In genomic region chr4:113049421-113050355, GRCh38 we compare ENCODE assay signal across 8 cellular contexts. TPM values are rescaled to one million over a fixed set of nuclear protein-coding genes. Genes with fewer than 3 reads are reported as not detected.
DNase-seq lines count a peak whose midpoint lies in the region; ATAC-seq and TF ChIP-seq lines count a peak whose summit lies in the region.

Gene ANK2 (plus strand): TSS chr4:113049653. CDS start chr4:113049729, 76 bp downstream.

- H3K27me3 Mint-ChIP-seq in activated naive CD4-positive, alpha-beta T cell treated with anti-CD3 and anti-CD28 coated beads, Interleukin-2, amount 10 ng/mL, durations not matched to agents 7 days and 5 days = peaks cover 4% of the 10 kb centered on the region

- no peak within 1 kb of the TSS for H3K27ac Mint-ChIP-seq in activated naive CD4-positive, alpha-beta T cell treated with anti-CD3 and anti-CD28 coated beads, Interleukin-2, amount 10 ng/mL, durations not matched to agents 7 days and 5 days

- DNase-seq in hippocampal formation (lab: John Stamatoyannopoulos, UW) (peak; percentile 60 to 65), gastrocnemius medialis (no peak), colonic mucosa (no peak)
- no peak for DNase-seq in effector CD8-positive, alpha-beta T cell (lab: John Stamatoyannopoulos, UW)
- no peak for DNase-seq in activated naive CD4-positive, alpha-beta T cell treated with anti-CD3 and anti-CD28 coated beads, Interleukin-2, amount 10 ng/mL, durations not matched to agents 7 days and 5 days

- in situ Hi-C loops in gastrocnemius medialis (cut with MboI; ENCODE audit: low sequenced_read_pairs in 4 of 4) = no loop called here

- TF ChIP-seq POLR2A in gastrocnemius medialis (IDR thresholded peaks at IDR 0.05) = no peak

- WGBS in HUES64 = 45% methylated on average over 20 of the region's 20 CpGs

- H3K9me3 ChIP-seq in HUES64 (ENCODE audit: insufficient read depth, low read depth, low read length) (no peaks in the 10 kb centered on the region), gastrocnemius medialis (no peaks in the 10 kb centered on the region), colonic mucosa (no peaks in the 10 kb centered on the region)

- H3K27me3 ChIP-seq in HUES64 (ENCODE audit: insufficient read depth, low read length) = no peaks in the 10 kb centered on the region
- H3K27me3 ChIP-seq in gastrocnemius medialis = no peaks in the 10 kb centered on the region
- H3K27me3 ChIP-seq in colonic mucosa = no peaks in the 10 kb centered on the region

- H3K4me3 ChIP-seq in HUES64 (ENCODE audit: low read length) (peak within 1 kb of the TSS; percentile 36), gastrocnemius medialis (peak within 1 kb of the TSS in 3 of 4 donors; percentile 23 to 37 (median 36)), colonic mucosa (no peak within 1 kb of the TSS)

- H3K4me1 ChIP-seq in HUES64 (ENCODE audit: insufficient read depth, low read length) = peaks cover 30% of the 10 kb centered on the region
- H3K4me1 ChIP-seq in gastrocnemius medialis = peaks cover 0 to 5% of the 10 kb centered on the region in 2 donors
- H3K4me1 ChIP-seq in colonic mucosa = no peaks in the 10 kb centered on the region

- ATAC-seq in SK-N-SH treated with all-trans-retinoic acid at 6 μM for 48 hours (peak; percentile 81), gastrocnemius medialis (no peak), GM21737 (IDR thresholded peaks at IDR 0.05; ENCODE audit: unreplicated experiment) (no peak)

- peak within 1 kb of the TSS; percentile 21 for H3K27ac ChIP-seq in HUES64 (ENCODE audit: low read depth, low read length)
- no peak within 1 kb of the TSS for H3K27ac ChIP-seq in gastrocnemius medialis
- H3K27ac ChIP-seq in colonic mucosa = no peak within 1 kb of the TSS

- H3K36me3 ChIP-seq in HUES64 (ENCODE audit: insufficient read depth, low read length) (no peaks in the 10 kb centered on the region), gastrocnemius medialis (no peaks in the 10 kb centered on the region), colonic mucosa (no peaks in the 10 kb centered on the region)

- H3K9me3 Mint-ChIP-seq in activated naive CD4-positive, alpha-beta T cell treated with anti-CD3 and anti-CD28 coated beads, Interleukin-2, amount 10 ng/mL, durations not matched to agents 7 days and 5 days = no peaks in the 10 kb centered on the region

- no peak within 1 kb of the TSS for H3K4me3 Mint-ChIP-seq in activated naive CD4-positive, alpha-beta T cell treated with anti-CD3 and anti-CD28 coated beads, Interleukin-2, amount 10 ng/mL, durations not matched to agents 7 days and 5 days

- intact Hi-C loops in gastrocnemius medialis (cut with DNase I; ENCODE audit: low total_unique reads) = no loop called here
- intact Hi-C loops in colonic mucosa (cut with DNase I) = no loop called here

- H3K36me3 Mint-ChIP-seq in activated naive CD4-positive, alpha-beta T cell treated with anti-CD3 and anti-CD28 coated beads, Interleukin-2, amount 10 ng/mL, durations not matched to agents 7 days and 5 days = no peaks in the 10 kb centered on the region

- CTCF ChIA-PET in activated naive CD4-positive, alpha-beta T cell treated with anti-CD3 and anti-CD28 coated beads, Interleukin-2, amount 10 ng/mL, durations not matched to agents 7 days and 5 days (lab: Charles Lee) = no interaction called here

- H3K9ac ChIP-seq in HUES64 (ENCODE audit: low read depth, low read length) = 0 out of 2 replicates have a peak within 1 kb of the TSS, but pooled peaks have one; percentile 2
- H3K9ac ChIP-seq in colonic mucosa (ENCODE audit: low read depth in 2 of 2, low read length in 2 of 2) = no peak within 1 kb of the TSS

- no peaks in the 10 kb centered on the region for H3K4me1 Mint-ChIP-seq in activated naive CD4-positive, alpha-beta T cell treated with anti-CD3 and anti-CD28 coated beads, Interleukin-2, amount 10 ng/mL, durations not matched to agents 7 days and 5 days

- TF ChIP-seq CTCF in gastrocnemius medialis (IDR thresholded peaks at IDR 0.05 in 4 of 5, conservative IDR thresholded peaks at IDR 0.05 in 1 of 5) (no peak), colonic mucosa (IDR thresholded peaks at IDR 0.05) (no peak)

TF ChIP-seq in SK-N-SH treated with all-trans-retinoic acid at 6 μM for 48 hours, 23 proteins besides CTCF, POLR2A, EP300 and RAD21:
- no peak for TF ChIP-seq ZNF565 (CRISPR knock-in tag; conservative IDR thresholded peaks at IDR 0.05; ENCODE audit: low read depth)
- TF ChIP-seq GLIS3 (CRISPR knock-in tag; IDR thresholded peaks at IDR 0.05) = no peak
- TF ChIP-seq, protein P1, sequence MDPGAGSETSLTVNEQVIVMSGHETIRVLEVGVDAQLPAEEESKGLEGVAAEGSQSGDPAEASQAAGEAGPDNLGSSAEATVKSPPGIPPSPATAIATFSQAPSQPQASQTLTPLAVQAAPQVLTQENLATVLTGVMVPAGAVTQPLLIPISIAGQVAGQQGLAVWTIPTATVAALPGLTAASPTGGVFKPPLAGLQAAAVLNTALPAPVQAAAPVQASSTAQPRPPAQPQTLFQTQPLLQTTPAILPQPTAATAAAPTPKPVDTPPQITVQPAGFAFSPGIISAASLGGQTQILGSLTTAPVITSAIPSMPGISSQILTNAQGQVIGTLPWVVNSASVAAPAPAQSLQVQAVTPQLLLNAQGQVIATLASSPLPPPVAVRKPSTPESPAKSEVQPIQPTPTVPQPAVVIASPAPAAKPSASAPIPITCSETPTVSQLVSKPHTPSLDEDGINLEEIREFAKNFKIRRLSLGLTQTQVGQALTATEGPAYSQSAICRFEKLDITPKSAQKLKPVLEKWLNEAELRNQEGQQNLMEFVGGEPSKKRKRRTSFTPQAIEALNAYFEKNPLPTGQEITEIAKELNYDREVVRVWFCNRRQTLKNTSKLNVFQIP (CRISPR knock-in tag; IDR thresholded peaks at IDR 0.05; ENCODE audit: borderline replicate concordance, low read depth) = no peak
- TF ChIP-seq TOX (CRISPR knock-in tag; IDR thresholded peaks at IDR 0.05; ENCODE audit: borderline replicate concordance) = no peak
- TF ChIP-seq, protein P2, sequence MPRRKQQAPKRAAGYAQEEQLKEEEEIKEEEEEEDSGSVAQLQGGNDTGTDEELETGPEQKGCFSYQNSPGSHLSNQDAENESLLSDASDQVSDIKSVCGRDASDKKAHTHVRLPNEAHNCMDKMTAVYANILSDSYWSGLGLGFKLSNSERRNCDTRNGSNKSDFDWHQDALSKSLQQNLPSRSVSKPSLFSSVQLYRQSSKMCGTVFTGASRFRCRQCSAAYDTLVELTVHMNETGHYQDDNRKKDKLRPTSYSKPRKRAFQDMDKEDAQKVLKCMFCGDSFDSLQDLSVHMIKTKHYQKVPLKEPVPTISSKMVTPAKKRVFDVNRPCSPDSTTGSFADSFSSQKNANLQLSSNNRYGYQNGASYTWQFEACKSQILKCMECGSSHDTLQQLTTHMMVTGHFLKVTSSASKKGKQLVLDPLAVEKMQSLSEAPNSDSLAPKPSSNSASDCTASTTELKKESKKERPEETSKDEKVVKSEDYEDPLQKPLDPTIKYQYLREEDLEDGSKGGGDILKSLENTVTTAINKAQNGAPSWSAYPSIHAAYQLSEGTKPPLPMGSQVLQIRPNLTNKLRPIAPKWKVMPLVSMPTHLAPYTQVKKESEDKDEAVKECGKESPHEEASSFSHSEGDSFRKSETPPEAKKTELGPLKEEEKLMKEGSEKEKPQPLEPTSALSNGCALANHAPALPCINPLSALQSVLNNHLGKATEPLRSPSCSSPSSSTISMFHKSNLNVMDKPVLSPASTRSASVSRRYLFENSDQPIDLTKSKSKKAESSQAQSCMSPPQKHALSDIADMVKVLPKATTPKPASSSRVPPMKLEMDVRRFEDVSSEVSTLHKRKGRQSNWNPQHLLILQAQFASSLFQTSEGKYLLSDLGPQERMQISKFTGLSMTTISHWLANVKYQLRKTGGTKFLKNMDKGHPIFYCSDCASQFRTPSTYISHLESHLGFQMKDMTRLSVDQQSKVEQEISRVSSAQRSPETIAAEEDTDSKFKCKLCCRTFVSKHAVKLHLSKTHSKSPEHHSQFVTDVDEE (CRISPR knock-in tag; IDR thresholded peaks at IDR 0.05) = no peak
- no peak for TF ChIP-seq CSDC2 (CRISPR knock-in tag; IDR thresholded peaks at IDR 0.05)
- no peak for TF ChIP-seq ARNTL (CRISPR knock-in tag; IDR thresholded peaks at IDR 0.05; ENCODE audit: borderline replicate concordance, low read depth)
- no peak for TF ChIP-seq SNAI2 (CRISPR knock-in tag; IDR thresholded peaks at IDR 0.05)
- TF ChIP-seq ZFP3 (CRISPR knock-in tag; IDR thresholded peaks at IDR 0.05) = no peak
- TF ChIP-seq, protein P3, sequence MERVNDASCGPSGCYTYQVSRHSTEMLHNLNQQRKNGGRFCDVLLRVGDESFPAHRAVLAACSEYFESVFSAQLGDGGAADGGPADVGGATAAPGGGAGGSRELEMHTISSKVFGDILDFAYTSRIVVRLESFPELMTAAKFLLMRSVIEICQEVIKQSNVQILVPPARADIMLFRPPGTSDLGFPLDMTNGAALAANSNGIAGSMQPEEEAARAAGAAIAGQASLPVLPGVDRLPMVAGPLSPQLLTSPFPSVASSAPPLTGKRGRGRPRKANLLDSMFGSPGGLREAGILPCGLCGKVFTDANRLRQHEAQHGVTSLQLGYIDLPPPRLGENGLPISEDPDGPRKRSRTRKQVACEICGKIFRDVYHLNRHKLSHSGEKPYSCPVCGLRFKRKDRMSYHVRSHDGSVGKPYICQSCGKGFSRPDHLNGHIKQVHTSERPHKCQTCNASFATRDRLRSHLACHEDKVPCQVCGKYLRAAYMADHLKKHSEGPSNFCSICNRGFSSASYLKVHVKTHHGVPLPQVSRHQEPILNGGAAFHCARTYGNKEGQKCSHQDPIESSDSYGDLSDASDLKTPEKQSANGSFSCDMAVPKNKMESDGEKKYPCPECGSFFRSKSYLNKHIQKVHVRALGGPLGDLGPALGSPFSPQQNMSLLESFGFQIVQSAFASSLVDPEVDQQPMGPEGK (CRISPR knock-in tag; IDR thresholded peaks at IDR 0.05; ENCODE audit: borderline replicate concordance) = no peak

RNA-seq across cellular contexts. Expression of gene ANK2, which starts in this region (rescaled TPM):
- polyA plus RNA-seq in HUES64 (2013, experiment 1 of 2) = 17.8 TPM
- polyA plus RNA-seq in HUES64 (2013, experiment 2 of 2) = 13.5 TPM
- total RNA-seq in gastrocnemius medialis = 100 to 1,000 TPM in 1 of 4 donors, 10 to 100 TPM in 3; 74.2 to 127 (median 87.5) TPM
- 10 to 100 TPM in 1 of 2 donors, 1 to 10 TPM in 1; 4.6 to 20.7 TPM for total RNA-seq in colonic mucosa

Comparison
In these comparisons a context has a peak if more than half of its experiments do, and no peak if none do; other contexts are left out.
1. DNase-seq: peak in hippocampal formation (2 of 2); none in gastrocnemius medialis (0 of 2), effector CD8-positive, alpha-beta T cell (single experiment), colonic mucosa (single experiment) and activated naive CD4-positive, alpha-beta T cell treated with anti-CD3 and anti-CD28 coated beads, Interleukin-2, amount 10 ng/mL, durations not matched to agents 7 days and 5 days (single experiment).